1 cellular context compared by ENCODE assay signal in the genomic region with DNA sequence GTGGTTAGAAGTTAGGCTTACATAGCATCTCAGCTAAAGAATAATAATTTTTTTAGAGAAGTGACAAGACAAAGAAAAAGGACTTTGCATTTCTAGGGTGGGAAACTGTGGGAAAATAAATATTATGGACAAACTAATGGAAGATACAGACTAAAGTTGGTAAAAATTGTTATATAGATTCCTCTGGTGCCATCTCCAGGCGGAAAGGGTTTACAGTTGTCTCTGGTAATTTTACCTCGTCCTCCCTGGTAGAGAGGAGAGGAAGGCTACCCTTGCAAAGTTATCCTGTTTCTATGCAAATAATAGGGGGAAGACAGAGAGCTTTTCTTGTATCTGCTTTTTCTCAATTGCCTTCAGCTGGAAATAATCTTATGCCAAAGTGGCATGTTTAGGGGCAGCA.
TF ChIP-seq lines count a peak whose summit lies in the region.

No MANE protein-coding gene starts in this region.

TF ChIP-seq in HEK293, 187 proteins besides CTCF, POLR2A, EP300 and RAD21:
- TF ChIP-seq ZNF654 (tag by site-specific recombination; IDR thresholded peaks at IDR 0.05; ENCODE audit: low read depth) (peak; percentile 10; the same call in 1 of the 2 replicates), ZNF768 (tag by site-specific recombination; IDR thresholded peaks at IDR 0.05) (no peak)
